Comparison of ENCODE assay signal across 9 cellular contexts in the genomic region with DNA sequence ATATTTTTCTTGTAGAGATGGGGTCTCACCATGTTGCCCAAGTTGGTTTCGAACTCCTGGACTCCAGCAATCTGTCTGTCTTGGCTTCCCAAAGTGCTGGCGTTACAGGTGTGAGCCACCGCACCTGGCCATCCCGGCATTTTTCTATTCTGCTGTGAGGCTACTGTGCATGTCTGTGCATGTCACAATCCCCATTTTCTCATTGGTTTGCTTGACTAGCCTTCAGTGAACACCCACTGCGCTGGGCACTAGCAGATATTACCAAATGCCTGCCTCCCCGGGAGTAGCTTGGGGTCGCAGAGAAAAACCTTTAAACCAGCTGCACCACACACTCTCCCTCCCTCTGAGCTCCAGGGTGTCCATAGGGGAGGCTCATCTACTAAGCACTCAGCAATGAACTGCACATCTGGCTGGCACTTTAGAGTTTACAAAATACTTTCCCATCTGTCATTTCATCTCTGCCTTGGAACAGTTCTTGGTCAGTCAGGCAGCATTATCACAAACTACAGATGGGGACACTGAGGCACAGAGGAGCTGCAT. TPM values are rescaled to one million over a fixed set of nuclear protein-coding genes. Genes with fewer than 3 reads are reported as not detected.
A peak's percentile ranks its signal among the peaks of the same experiment; 100 is the strongest.
DNase-seq lines count a peak whose midpoint lies in the region; ATAC-seq, FAIRE-seq and TF ChIP-seq lines count a peak whose summit lies in the region.
"Had no signal": no experiment of that assay in that cellular context is flagged by ENCODE, and none has a peak within 500 bp of the region (broad histone marks: within the 10 kb centered on the region; RNA-seq: fewer than 3 reads in every experiment).

No MANE protein-coding gene starts in this region.

- H3K27ac ChIP-seq in liver (ENCODE audit: low read depth in 1 of 2, low read length in 2 of 2) (peak overlapping the region; percentile 87 to 92), right lobe of liver (peak overlapping the region in 1 of 3 donors; percentile 95), uterus (peak overlapping the region; percentile 98 to 99)

- H3K4me3 Mint-ChIP-seq in naive B cell = peak overlapping the region in 4 of 8 donors; percentile 13 to 54 (median 24)

- H3K4me3 ChIP-seq in liver (ENCODE audit: low read depth in 1 of 3, low read length in 3 of 3) (no peak overlapping the region), right lobe of liver (no peak overlapping the region), bronchial epithelial cell (ENCODE audit: low read depth, low read length) (no peak overlapping the region), uterus (no peak overlapping the region)

- H3K4me1 Mint-ChIP-seq in naive B cell = peaks cover 55 to 71% (median 68%) of the 10 kb centered on the region in 3 donors

- H3K27ac Mint-ChIP-seq in naive B cell = peak overlapping the region in 4 of 6 donors; percentile 44 to 84 (median 66)

- intact Hi-C loops in right lobe of liver (cut with DNase I) (no loop called here), uterus (cut with DNase I; ENCODE audit: low total_unique reads) (no loop called here)

- ATAC-seq in right lobe of liver = no peak
- no peak for ATAC-seq in naive B cell (ENCODE audit: low read depth in 2 of 2)
- ATAC-seq in HG03354 (IDR thresholded peaks at IDR 0.05; ENCODE audit: poor library complexity, severe bottlenecking, unreplicated experiment) = no peak

- TF ChIP-seq RAD21 in liver (IDR thresholded peaks at IDR 0.05) = no peak

- DNase-seq in right lobe of liver (no peak), bronchial epithelial cell (ENCODE audit: low read depth) (peak; percentile 73), naive B cell (no peak), uterus (no peak), SIG-M5 (lab: John Stamatoyannopoulos, UW) (no peak), NCI-H1092 treated with DMSO at 0.1 percent for 48 hours (lab: John Stamatoyannopoulos, UW) (no peak)
- DNase-seq: stimulated activated CD4-positive, alpha-beta T cell treated with anti-CD3 and anti-CD28 coated beads, Interleukin-4, amount 100 ng/mL, for 1 hour had no signal

- H3K4me1 ChIP-seq in liver (ENCODE audit: control insufficient read depth in 4 of 4, insufficient read depth in 4 of 4, low read length in 3 of 4) (peaks cover 17 to 29% (median 20%) of the 10 kb centered on the region in 4 donors), right lobe of liver (peaks cover 0 to 34% (median 14%) of the 10 kb centered on the region in 4 donors), uterus (peaks cover 11 to 32% of the 10 kb centered on the region in 2 donors)

- H3K27me3 ChIP-seq in liver (ENCODE audit: control insufficient read depth in 4 of 4, insufficient read depth in 4 of 4, low read length in 3 of 4) (no peaks in the 10 kb centered on the region), right lobe of liver (no peaks in the 10 kb centered on the region), bronchial epithelial cell (ENCODE audit: control insufficient read depth, insufficient read depth, low read length) (no peaks in the 10 kb centered on the region), uterus (no peaks in the 10 kb centered on the region)

- TF ChIP-seq POLR2A in right lobe of liver (IDR thresholded peaks at IDR 0.05) = no peak
- no peak for TF ChIP-seq POLR2A in uterus (IDR thresholded peaks at IDR 0.05)

- peaks cover 0 to 3% (median 1%) of the 10 kb centered on the region in 4 donors for H3K36me3 ChIP-seq in liver (ENCODE audit: control insufficient read depth in 4 of 4, insufficient read depth in 3 of 4, low read depth in 1 of 4, low read length in 3 of 4)
- H3K36me3 ChIP-seq in right lobe of liver = no peaks in the 10 kb centered on the region
- H3K36me3 ChIP-seq in bronchial epithelial cell (ENCODE audit: control insufficient read depth, insufficient read depth, low read length) = peaks cover 35% of the 10 kb centered on the region
- no peaks in the 10 kb centered on the region for H3K36me3 ChIP-seq in uterus

- 93% methylated on average over 7 of the region's 7 CpGs for WGBS in liver
- WGBS in right lobe of liver (ENCODE audit: insufficient coverage, low coverage, low lambda C conversion rate, missing lambda C conversion rate) = 70% methylated on average over 3 of the region's 7 CpGs

- H3K9ac ChIP-seq in liver (ENCODE audit: low read depth in 1 of 2, low read length in 2 of 2) = no peak overlapping the region

- H3K27me3 Mint-ChIP-seq in naive B cell = no peaks in the 10 kb centered on the region

- H3K9me3 Mint-ChIP-seq in naive B cell = no peaks in the 10 kb centered on the region

- H3K9me3 ChIP-seq in liver (ENCODE audit: control insufficient read depth in 4 of 4, low read length in 3 of 4) (no peaks in the 10 kb centered on the region), right lobe of liver (no peaks in the 10 kb centered on the region), uterus (no peaks in the 10 kb centered on the region)

- no peak for FAIRE-seq in bronchial epithelial cell (lab: Jason Lieb, UNC)

- no peaks in the 10 kb centered on the region for H3K36me3 Mint-ChIP-seq in naive B cell

- TF ChIP-seq CTCF in liver (IDR thresholded peaks at IDR 0.05; ENCODE audit: low read depth, low read length, missing input control) (no peak), right lobe of liver (IDR thresholded peaks at IDR 0.05) (no peak), bronchial epithelial cell (IDR thresholded peaks at IDR 0.05; ENCODE audit: insufficient read depth, low read length, severe bottlenecking) (no peak), uterus (IDR thresholded peaks at IDR 0.05) (no peak)

TF ChIP-seq in liver, 16 proteins besides CTCF, POLR2A, EP300 and RAD21 (continues in another document):
- TF ChIP-seq YY1 (IDR thresholded peaks at IDR 0.05) (no peak), HNF4G (IDR thresholded peaks at IDR 0.05) (no peak), REST (IDR thresholded peaks at IDR 0.05) (no peak), SP1 (IDR thresholded peaks at IDR 0.05) (no peak), FOXA1 (IDR thresholded peaks at IDR 0.05) (no peak), FOXA2 (IDR thresholded peaks at IDR 0.05) (no peak), ZBTB33 (IDR thresholded peaks at IDR 0.05) (no peak), JUND (IDR thresholded peaks at IDR 0.05) (no peak), TAF1 (conservative IDR thresholded peaks at IDR 0.05) (no peak)
- TF ChIP-seq, protein P1, sequence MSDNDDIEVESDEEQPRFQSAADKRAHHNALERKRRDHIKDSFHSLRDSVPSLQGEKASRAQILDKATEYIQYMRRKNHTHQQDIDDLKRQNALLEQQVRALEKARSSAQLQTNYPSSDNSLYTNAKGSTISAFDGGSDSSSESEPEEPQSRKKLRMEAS (IDR thresholded peaks at IDR 0.05) = no peak
- TF ChIP-seq, protein P2, sequence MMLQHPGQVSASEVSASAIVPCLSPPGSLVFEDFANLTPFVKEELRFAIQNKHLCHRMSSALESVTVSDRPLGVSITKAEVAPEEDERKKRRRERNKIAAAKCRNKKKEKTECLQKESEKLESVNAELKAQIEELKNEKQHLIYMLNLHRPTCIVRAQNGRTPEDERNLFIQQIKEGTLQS (IDR thresholded peaks at IDR 0.05) = no peak

RNA-seq across cellular contexts. Expression of gene CSNK1E, which starts 4.9 kb away (rescaled TPM):
- total RNA-seq in liver = 10 to 100 TPM; 11.4 to 27.4 TPM
- 10 to 100 TPM in 1 of 2 donors, 1 to 10 TPM in 1; 8.4 to 16.0 TPM for polyA plus RNA-seq in liver
- 10 to 100 TPM; 19.9 to 41.8 (median 27.4) TPM for total RNA-seq in right lobe of liver
- 146 and 181 TPM in 2 replicates for total RNA-seq in bronchial epithelial cell
- 10 to 100 TPM in 3 of 6 donors, 1 to 10 TPM in 3; 5.8 to 19.6 (median 10.0) TPM for polyA plus RNA-seq in naive B cell (ENCODE audit: low read depth in 6 of 6)
- 100 to 1,000 TPM in 2 of 4 donors, 10 to 100 TPM in 2; 22.1 to 171 (median 100) TPM for total RNA-seq in uterus

RNA-seq across cellular contexts. Expression of gene TMEM184B, which starts 39.5 kb away (rescaled TPM):
- total RNA-seq in liver (10 to 100 TPM in 1 of 2 donors, 1 to 10 TPM in 1; 9.1 to 12.6 TPM), right lobe of liver (10 to 100 TPM in 5 of 6 experiments, 1 to 10 TPM in 1; 7.9 to 42.6 (median 16.9) TPM), bronchial epithelial cell (7.1 and 13.3 TPM in 2 replicates), uterus (10 to 100 TPM; 31.7 to 70.4 (median 50.7) TPM)
- polyA plus RNA-seq in liver (10 to 100 TPM in 1 of 2 donors, 1 to 10 TPM in 1; 7.5 to 10.8 TPM), naive B cell (ENCODE audit: low read depth in 6 of 6) (1 to 10 TPM in 5 of 6 donors, not detected in 1; 1.8 to 5.9 (median 4.1) TPM)
